In genomic region chr1:48939828-48940227, GRCh38 we compare ENCODE assay signal across 33 cellular contexts.
"Had no signal": no experiment of that assay in that cellular context is flagged by ENCODE, and none has a peak within 500 bp of the region (broad histone marks: within the 10 kb centered on the region; RNA-seq: fewer than 3 reads in every experiment).

No MANE protein-coding gene starts in this region.

- H3K4me3 ChIP-seq: adrenal gland, body of pancreas, breast epithelium had no signal

- DNase-seq: activated B cell treated with CpG ODN at 0.5 μM for 24 hours; activated CD4-positive, alpha-beta memory T cell treated with anti-CD3 and anti-CD28 coated beads for 36 hours; activated CD4-positive, alpha-beta T cell treated with anti-CD3 and anti-CD28 coated beads for 4 hours; activated CD4-positive, alpha-beta T cell treated with anti-CD3 and anti-CD28 coated beads, Interleukin-2, amount 10 ng/mL, durations not matched to agents 24 days and 14 days; activated CD4-positive, alpha-beta T cell treated with anti-CD3 and anti-CD28 coated beads, Interleukin-2, amount 50 U/mL, for 1 hour; activated CD4-positive, alpha-beta T cell treated with anti-CD3 and anti-CD28 coated beads, Interleukin-2, amount 50 U/mL, for 4 hours; activated CD4-positive, CD25-positive, alpha-beta regulatory T cell treated with anti-CD3 and anti-CD28 coated beads, Interleukin-2, amount 50 U/mL, for 72 hours; activated CD8-positive, alpha-beta memory T cell treated with anti-CD3 and anti-CD28 coated beads, Interleukin-2, amount 50 U/mL, for 4 hours; activated CD8-positive, alpha-beta T cell treated with anti-CD3 and anti-CD28 coated beads for 36 hours; activated effector memory CD4-positive, alpha-beta T cell treated with anti-CD3 and anti-CD28 coated beads, Interleukin-2, amount 50 U/mL, for 16 hours; activated gamma-delta T cell treated with Interleukin-2 at 50 U/mL for 16 hours; activated naive CD4-positive, alpha-beta T cell; activated naive CD4-positive, alpha-beta T cell treated with anti-CD3 and anti-CD28 coated beads for 36 hours; activated naive CD4-positive, alpha-beta T cell treated with anti-CD3 and anti-CD28 coated beads, Interleukin-2, amount 50 U/mL, for 16 hours; activated naive CD8-positive, alpha-beta T cell treated with anti-CD3 and anti-CD28 coated beads for 36 hours; activated T-cell treated with anti-CD3 and anti-CD28 coated beads for 4 hours; activated T-cell treated with anti-CD3 and anti-CD28 coated beads, Interleukin-2, amount 50 U/mL, for 1 hour; activated T-cell treated with anti-CD3 and anti-CD28 coated beads, Interleukin-2, amount 50 U/mL, for 4 hours; activated T-cell treated with anti-CD3 and anti-CD28 coated beads, Interleukin-2, amount 50 U/mL, for 72 hours; adrenal gland; amniotic stem cell; aorta; body of pancreas; brain microvascular endothelial cell; central memory CD4-positive, alpha-beta T cell; T-helper 2 cell; T-helper 9 cell had no signal

- H3K9me3 ChIP-seq: adrenal gland, body of pancreas, breast epithelium had no signal

- FAIRE-seq: astrocyte, TTC549 had no signal

- H3K27ac ChIP-seq: adrenal gland, body of pancreas, brain microvascular endothelial cell, breast epithelium, VCaP had no signal

- H3K4me1 ChIP-seq: adrenal gland, body of pancreas, breast epithelium had no signal

- ATAC-seq: activated CD8-positive, alpha-beta T cell treated with anti-CD3 and anti-CD28 coated beads for 36 hours; activated naive CD4-positive, alpha-beta T cell treated with anti-CD3 and anti-CD28 coated beads, Interleukin-2, amount 50 U/mL, for 72 hours; activated T-cell treated with anti-CD3 and anti-CD28 coated beads, Interleukin-2, amount 50 U/mL, for 4 hours; activated T-cell treated with anti-CD3 and anti-CD28 coated beads, Interleukin-2, amount 50 U/mL, for 72 hours; activated T-helper 17 cell treated with anti-CD3 and anti-CD28 coated beads, Interleukin-2, amount 50 U/mL, for 72 hours; body of pancreas had no signal

- H3K27me3 ChIP-seq: adrenal gland, body of pancreas, brain microvascular endothelial cell, breast epithelium had no signal

- H3K36me3 ChIP-seq: adrenal gland, brain microvascular endothelial cell, breast epithelium had no signal
